ENCODE assay signal across 1 cellular context in the genomic region with DNA sequence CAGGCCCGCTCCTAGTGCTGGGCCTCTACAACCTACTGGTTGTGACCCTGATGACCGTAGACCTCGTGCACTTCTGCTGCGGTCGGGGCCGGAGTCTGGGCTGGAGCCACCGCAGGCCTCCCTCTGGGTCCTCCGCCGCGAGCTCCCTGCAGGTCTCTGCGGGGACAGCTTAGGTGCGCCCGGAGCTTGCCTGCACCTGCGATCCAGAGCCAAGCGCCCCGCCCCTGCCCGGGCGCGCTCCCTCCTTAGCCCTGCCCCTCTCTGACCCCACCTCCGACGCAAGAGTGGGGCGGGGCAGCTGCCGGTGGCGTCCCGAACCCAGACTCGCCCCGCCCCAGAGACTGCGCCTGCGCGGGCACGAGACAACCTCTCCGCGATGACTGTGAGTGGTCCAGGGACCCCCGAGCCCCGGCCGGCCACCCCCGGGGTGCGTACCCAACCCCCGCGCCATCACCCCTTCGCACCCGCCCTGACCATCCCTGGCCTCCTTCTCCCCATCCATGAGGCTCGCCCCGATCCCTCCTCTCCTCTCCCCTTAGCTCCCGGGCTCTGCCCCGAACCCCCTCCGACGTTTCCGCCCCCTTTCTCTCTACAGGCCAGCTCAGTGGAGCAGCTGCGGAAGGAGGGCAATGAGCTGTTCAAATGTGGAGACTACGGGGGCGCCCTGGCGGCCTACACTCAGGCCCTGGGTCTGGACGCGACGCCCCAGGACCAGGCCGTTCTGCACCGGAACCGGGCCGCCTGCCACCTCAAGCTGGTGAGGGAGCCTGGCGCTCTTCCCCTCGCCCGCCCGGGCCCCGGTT.
TF ChIP-seq lines count a peak whose summit lies in the region.

A gene with protein sequence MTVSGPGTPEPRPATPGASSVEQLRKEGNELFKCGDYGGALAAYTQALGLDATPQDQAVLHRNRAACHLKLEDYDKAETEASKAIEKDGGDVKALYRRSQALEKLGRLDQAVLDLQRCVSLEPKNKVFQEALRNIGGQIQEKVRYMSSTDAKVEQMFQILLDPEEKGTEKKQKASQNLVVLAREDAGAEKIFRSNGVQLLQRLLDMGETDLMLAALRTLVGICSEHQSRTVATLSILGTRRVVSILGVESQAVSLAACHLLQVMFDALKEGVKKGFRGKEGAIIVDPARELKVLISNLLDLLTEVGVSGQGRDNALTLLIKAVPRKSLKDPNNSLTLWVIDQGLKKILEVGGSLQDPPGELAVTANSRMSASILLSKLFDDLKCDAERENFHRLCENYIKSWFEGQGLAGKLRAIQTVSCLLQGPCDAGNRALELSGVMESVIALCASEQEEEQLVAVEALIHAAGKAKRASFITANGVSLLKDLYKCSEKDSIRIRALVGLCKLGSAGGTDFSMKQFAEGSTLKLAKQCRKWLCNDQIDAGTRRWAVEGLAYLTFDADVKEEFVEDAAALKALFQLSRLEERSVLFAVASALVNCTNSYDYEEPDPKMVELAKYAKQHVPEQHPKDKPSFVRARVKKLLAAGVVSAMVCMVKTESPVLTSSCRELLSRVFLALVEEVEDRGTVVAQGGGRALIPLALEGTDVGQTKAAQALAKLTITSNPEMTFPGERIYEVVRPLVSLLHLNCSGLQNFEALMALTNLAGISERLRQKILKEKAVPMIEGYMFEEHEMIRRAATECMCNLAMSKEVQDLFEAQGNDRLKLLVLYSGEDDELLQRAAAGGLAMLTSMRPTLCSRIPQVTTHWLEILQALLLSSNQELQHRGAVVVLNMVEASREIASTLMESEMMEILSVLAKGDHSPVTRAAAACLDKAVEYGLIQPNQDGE (plus strand): TSS at position 337 of the 803 bp plus-strand sequence. CDS start 40 bp downstream, at position 377.

TF ChIP-seq in K562, 482 proteins besides CTCF, POLR2A, EP300 and RAD21 (continued from another document and continues in another):
- TF ChIP-seq, protein P1, sequence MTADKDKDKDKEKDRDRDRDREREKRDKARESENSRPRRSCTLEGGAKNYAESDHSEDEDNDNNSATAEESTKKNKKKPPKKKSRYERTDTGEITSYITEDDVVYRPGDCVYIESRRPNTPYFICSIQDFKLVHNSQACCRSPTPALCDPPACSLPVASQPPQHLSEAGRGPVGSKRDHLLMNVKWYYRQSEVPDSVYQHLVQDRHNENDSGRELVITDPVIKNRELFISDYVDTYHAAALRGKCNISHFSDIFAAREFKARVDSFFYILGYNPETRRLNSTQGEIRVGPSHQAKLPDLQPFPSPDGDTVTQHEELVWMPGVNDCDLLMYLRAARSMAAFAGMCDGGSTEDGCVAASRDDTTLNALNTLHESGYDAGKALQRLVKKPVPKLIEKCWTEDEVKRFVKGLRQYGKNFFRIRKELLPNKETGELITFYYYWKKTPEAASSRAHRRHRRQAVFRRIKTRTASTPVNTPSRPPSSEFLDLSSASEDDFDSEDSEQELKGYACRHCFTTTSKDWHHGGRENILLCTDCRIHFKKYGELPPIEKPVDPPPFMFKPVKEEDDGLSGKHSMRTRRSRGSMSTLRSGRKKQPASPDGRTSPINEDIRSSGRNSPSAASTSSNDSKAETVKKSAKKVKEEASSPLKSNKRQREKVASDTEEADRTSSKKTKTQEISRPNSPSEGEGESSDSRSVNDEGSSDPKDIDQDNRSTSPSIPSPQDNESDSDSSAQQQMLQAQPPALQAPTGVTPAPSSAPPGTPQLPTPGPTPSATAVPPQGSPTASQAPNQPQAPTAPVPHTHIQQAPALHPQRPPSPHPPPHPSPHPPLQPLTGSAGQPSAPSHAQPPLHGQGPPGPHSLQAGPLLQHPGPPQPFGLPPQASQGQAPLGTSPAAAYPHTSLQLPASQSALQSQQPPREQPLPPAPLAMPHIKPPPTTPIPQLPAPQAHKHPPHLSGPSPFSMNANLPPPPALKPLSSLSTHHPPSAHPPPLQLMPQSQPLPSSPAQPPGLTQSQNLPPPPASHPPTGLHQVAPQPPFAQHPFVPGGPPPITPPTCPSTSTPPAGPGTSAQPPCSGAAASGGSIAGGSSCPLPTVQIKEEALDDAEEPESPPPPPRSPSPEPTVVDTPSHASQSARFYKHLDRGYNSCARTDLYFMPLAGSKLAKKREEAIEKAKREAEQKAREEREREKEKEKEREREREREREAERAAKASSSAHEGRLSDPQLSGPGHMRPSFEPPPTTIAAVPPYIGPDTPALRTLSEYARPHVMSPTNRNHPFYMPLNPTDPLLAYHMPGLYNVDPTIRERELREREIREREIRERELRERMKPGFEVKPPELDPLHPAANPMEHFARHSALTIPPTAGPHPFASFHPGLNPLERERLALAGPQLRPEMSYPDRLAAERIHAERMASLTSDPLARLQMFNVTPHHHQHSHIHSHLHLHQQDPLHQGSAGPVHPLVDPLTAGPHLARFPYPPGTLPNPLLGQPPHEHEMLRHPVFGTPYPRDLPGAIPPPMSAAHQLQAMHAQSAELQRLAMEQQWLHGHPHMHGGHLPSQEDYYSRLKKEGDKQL (CRISPR knock-in tag; IDR thresholded peaks at IDR 0.05; ENCODE audit: borderline replicate concordance), result no peak
- no peak for TF ChIP-seq ZNF146 (CRISPR knock-in tag; IDR thresholded peaks at IDR 0.05; ENCODE audit: unreplicated experiment)
- peak; percentile 56; the same call in 1 of the 2 replicates for TF ChIP-seq ZFX (CRISPR knock-in tag; IDR thresholded peaks at IDR 0.05)
- TF ChIP-seq PRPF4 (IDR thresholded peaks at IDR 0.05; ENCODE audit: insufficient read depth, low read depth, low read length, poor library complexity, severe bottlenecking), result no peak
- no peak for TF ChIP-seq CC2D1A (IDR thresholded peaks at IDR 0.05)
- peak; percentile 71 for TF ChIP-seq EGR1 (conservative IDR thresholded peaks at IDR 0.05)
- TF ChIP-seq KLF13 (tag; IDR thresholded peaks at IDR 0.05; ENCODE audit: borderline replicate concordance, low read depth), result no peak
- TF ChIP-seq TOE1 (IDR thresholded peaks at IDR 0.05; ENCODE audit: borderline replicate concordance), result 0 out of 2 replicates have a peak, but pooled peaks have one; percentile 30
- TF ChIP-seq TOE1 (CRISPR knock-in tag; IDR thresholded peaks at IDR 0.05; ENCODE audit: borderline replicate concordance, low read depth), result no peak; the same call in 1 of the 2 replicates
- no peak for TF ChIP-seq ATF1 (CRISPR knock-in tag; IDR thresholded peaks at IDR 0.05)
- TF ChIP-seq ATF1 (tag; IDR thresholded peaks at IDR 0.05), result no peak
- peak; percentile 62 for TF ChIP-seq RBBP5 (IDR thresholded peaks at IDR 0.05; ENCODE audit: borderline replicate concordance, insufficient read depth, low read length, poor library complexity, severe bottlenecking)
- TF ChIP-seq POLR2G (IDR thresholded peaks at IDR 0.05; ENCODE audit: low read depth, low read length), result peak; percentile 74
- 0 out of 2 replicates have a peak, but pooled peaks have one; percentile 22 for TF ChIP-seq ARID1B (IDR thresholded peaks at IDR 0.05)
- TF ChIP-seq ZNF174 (CRISPR knock-in tag; IDR thresholded peaks at IDR 0.05), result no peak
- TF ChIP-seq ADNP (tag; IDR thresholded peaks at IDR 0.05), result no peak
- TF ChIP-seq, protein P2, sequence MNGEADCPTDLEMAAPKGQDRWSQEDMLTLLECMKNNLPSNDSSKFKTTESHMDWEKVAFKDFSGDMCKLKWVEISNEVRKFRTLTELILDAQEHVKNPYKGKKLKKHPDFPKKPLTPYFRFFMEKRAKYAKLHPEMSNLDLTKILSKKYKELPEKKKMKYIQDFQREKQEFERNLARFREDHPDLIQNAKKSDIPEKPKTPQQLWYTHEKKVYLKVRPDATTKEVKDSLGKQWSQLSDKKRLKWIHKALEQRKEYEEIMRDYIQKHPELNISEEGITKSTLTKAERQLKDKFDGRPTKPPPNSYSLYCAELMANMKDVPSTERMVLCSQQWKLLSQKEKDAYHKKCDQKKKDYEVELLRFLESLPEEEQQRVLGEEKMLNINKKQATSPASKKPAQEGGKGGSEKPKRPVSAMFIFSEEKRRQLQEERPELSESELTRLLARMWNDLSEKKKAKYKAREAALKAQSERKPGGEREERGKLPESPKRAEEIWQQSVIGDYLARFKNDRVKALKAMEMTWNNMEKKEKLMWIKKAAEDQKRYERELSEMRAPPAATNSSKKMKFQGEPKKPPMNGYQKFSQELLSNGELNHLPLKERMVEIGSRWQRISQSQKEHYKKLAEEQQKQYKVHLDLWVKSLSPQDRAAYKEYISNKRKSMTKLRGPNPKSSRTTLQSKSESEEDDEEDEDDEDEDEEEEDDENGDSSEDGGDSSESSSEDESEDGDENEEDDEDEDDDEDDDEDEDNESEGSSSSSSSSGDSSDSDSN (IDR thresholded peaks at IDR 0.05; ENCODE audit: borderline replicate concordance in 1 of 2, low read depth in 2 of 2, low read length in 2 of 2), result peak in 1 of 2 experiments; percentile 67; a peak in 1 of 4 replicates
- TF ChIP-seq, protein P3, sequence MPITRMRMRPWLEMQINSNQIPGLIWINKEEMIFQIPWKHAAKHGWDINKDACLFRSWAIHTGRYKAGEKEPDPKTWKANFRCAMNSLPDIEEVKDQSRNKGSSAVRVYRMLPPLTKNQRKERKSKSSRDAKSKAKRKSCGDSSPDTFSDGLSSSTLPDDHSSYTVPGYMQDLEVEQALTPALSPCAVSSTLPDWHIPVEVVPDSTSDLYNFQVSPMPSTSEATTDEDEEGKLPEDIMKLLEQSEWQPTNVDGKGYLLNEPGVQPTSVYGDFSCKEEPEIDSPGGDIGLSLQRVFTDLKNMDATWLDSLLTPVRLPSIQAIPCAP (CRISPR knock-in tag; IDR thresholded peaks at IDR 0.05; ENCODE audit: borderline replicate concordance), result no peak
- TF ChIP-seq SMAD1 (IDR thresholded peaks at IDR 0.05; ENCODE audit: low read depth, low read length, partially characterized antibody), result no peak
- no peak for TF ChIP-seq NR2C1 (IDR thresholded peaks at IDR 0.05)
- TF ChIP-seq NR2C1 (tag; IDR thresholded peaks at IDR 0.05), result no peak
- no peak for TF ChIP-seq IFI16 (CRISPR knock-in tag; IDR thresholded peaks at IDR 0.05)
- TF ChIP-seq, protein P4, sequence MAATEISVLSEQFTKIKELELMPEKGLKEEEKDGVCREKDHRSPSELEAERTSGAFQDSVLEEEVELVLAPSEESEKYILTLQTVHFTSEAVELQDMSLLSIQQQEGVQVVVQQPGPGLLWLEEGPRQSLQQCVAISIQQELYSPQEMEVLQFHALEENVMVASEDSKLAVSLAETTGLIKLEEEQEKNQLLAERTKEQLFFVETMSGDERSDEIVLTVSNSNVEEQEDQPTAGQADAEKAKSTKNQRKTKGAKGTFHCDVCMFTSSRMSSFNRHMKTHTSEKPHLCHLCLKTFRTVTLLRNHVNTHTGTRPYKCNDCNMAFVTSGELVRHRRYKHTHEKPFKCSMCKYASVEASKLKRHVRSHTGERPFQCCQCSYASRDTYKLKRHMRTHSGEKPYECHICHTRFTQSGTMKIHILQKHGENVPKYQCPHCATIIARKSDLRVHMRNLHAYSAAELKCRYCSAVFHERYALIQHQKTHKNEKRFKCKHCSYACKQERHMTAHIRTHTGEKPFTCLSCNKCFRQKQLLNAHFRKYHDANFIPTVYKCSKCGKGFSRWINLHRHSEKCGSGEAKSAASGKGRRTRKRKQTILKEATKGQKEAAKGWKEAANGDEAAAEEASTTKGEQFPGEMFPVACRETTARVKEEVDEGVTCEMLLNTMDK (IDR thresholded peaks at IDR 0.05; ENCODE audit: borderline replicate concordance, insufficient read depth, low read depth, low read length, poor library complexity, severe bottlenecking), result no peak
- TF ChIP-seq CBFA2T2 (conservative IDR thresholded peaks at IDR 0.05), result no peak
- TF ChIP-seq MAFG (tag; conservative IDR thresholded peaks at IDR 0.05), result no peak
- TF ChIP-seq ZNF184 (CRISPR knock-in tag; IDR thresholded peaks at IDR 0.05), result no peak
- 0 out of 2 replicates have a peak, but pooled peaks have one; percentile 26 for TF ChIP-seq L3MBTL2 (IDR thresholded peaks at IDR 0.05)
- no peak for TF ChIP-seq ZNF561 (CRISPR knock-in tag; conservative IDR thresholded peaks at IDR 0.05)
- TF ChIP-seq MEF2D (tag; conservative IDR thresholded peaks at IDR 0.05; ENCODE audit: low read depth), result no peak
- TF ChIP-seq SIRT6 (IDR thresholded peaks at IDR 0.05; ENCODE audit: low read depth, low read length), result no peak
- TF ChIP-seq POLR2B (IDR thresholded peaks at IDR 0.05; ENCODE audit: low read depth, partially characterized antibody), result peak; percentile 46
- peak; percentile 87; the same call in 1 of the 2 replicates for TF ChIP-seq ZBTB7A (IDR thresholded peaks at IDR 0.05; ENCODE audit: borderline replicate concordance, control insufficient read depth, low read depth, low read length)
- TF ChIP-seq NR4A1 (CRISPR knock-in tag; IDR thresholded peaks at IDR 0.05), result no peak
- TF ChIP-seq NR4A1 (tag; IDR thresholded peaks at IDR 0.05), result no peak
- no peak for TF ChIP-seq RFX1 (IDR thresholded peaks at IDR 0.05)
- TF ChIP-seq NRF1 (conservative IDR thresholded peaks at IDR 0.05 in 1 of 2, IDR thresholded peaks at IDR 0.05 in 1 of 2), result peak; percentile 94
- TF ChIP-seq PHB2 (IDR thresholded peaks at IDR 0.05; ENCODE audit: low read depth), result no peak
- 0 out of 2 replicates have a peak, but pooled peaks have one; percentile 11 for TF ChIP-seq ETV1 (tag; conservative IDR thresholded peaks at IDR 0.05; ENCODE audit: low read depth)
- TF ChIP-seq HNRNPLL (IDR thresholded peaks at IDR 0.05; ENCODE audit: low read depth, low read length, poor library complexity, severe bottlenecking), result peak; percentile 57
- no peak for TF ChIP-seq SMAD2 (IDR thresholded peaks at IDR 0.05; ENCODE audit: low read depth, low read length)
- TF ChIP-seq NFIC (IDR thresholded peaks at IDR 0.05), result 0 out of 2 replicates have a peak, but pooled peaks have one; percentile 10
- no peak for TF ChIP-seq NFATC3 (IDR thresholded peaks at IDR 0.05)
- 0 out of 2 replicates have a peak, but pooled peaks have one; percentile 64 for TF ChIP-seq CBX1 (IDR thresholded peaks at IDR 0.05; ENCODE audit: low read depth)
- TF ChIP-seq ZBTB17 (CRISPR knock-in tag; IDR thresholded peaks at IDR 0.05), result no peak
- TF ChIP-seq PHF8 (IDR thresholded peaks at IDR 0.05; ENCODE audit: borderline replicate concordance, low read length), result peak; percentile 36; the same call in 1 of the 2 replicates
- no peak for TF ChIP-seq BRF1 (IDR thresholded peaks at IDR 0.05; ENCODE audit: borderline replicate concordance, extremely low read depth, insufficient read length)
- TF ChIP-seq ZNF408 (CRISPR knock-in tag; IDR thresholded peaks at IDR 0.05; ENCODE audit: low read depth), result no peak
- peak; percentile 64; the same call in 1 of the 2 replicates for TF ChIP-seq RBFOX2 (IDR thresholded peaks at IDR 0.05; ENCODE audit: low read depth, low read length)
- peak; percentile 50 for TF ChIP-seq TAF1 (IDR thresholded peaks at IDR 0.05; ENCODE audit: control insufficient read depth, extremely low read depth, insufficient read depth, low read length, severe bottlenecking)
- no peak for TF ChIP-seq BRCA1 (IDR thresholded peaks at IDR 0.05)
- no peak for TF ChIP-seq BRCA1 (CRISPR knock-in tag; IDR thresholded peaks at IDR 0.05)
- TF ChIP-seq ZNF274 (IDR thresholded peaks at IDR 0.05; ENCODE audit: borderline replicate concordance, low read depth, low read length), result no peak
- TF ChIP-seq CHD2 (IDR thresholded peaks at IDR 0.05; ENCODE audit: low read depth, low read length), result no peak
- TF ChIP-seq, protein P5, sequence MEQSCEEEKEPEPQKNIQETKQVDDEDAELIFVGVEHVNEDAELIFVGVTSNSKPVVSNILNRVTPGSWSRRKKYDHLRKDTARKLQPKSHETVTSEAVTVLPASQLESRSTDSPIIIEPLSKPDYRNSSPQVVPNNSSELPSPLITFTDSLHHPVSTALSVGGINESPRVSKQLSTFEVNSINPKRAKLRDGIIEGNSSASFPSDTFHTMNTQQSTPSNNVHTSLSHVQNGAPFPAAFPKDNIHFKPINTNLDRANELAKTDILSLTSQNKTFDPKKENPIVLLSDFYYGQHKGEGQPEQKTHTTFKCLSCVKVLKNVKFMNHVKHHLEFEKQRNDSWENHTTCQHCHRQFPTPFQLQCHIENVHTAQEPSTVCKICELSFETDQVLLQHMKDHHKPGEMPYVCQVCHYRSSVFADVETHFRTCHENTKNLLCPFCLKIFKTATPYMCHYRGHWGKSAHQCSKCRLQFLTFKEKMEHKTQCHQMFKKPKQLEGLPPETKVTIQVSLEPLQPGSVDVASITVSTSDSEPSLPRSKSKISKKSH (CRISPR knock-in tag; IDR thresholded peaks at IDR 0.05), result no peak
